Comparison of ENCODE assay signal across 32 cellular contexts in the genomic region with DNA sequence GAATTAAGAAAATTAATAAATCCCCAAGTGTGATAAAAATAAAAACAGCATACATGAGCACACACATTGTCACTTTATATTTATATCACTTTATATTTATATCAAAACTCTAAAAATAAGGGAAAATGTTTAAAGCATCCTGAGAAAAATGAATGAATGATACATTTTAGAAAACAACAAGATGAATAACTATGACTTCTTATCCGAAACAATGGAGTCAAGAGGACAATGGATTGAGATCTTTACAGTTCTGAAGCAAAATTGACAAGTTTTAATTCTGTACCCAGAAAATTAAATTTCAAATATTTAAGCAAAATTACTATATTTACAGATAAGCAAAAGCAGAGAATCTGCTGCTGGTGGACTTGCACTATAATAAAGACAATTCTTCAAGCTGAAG.
"Had no signal": no experiment of that assay in that cellular context is flagged by ENCODE, and none has a peak within 500 bp of the region (broad histone marks: within the 10 kb centered on the region; RNA-seq: fewer than 3 reads in every experiment).

No MANE protein-coding gene starts in this region.

- H3K9ac ChIP-seq: KMS-11 had no signal

- ATAC-seq: activated CD8-positive, alpha-beta memory T cell treated with anti-CD3 and anti-CD28 coated beads, Interleukin-2, amount 10 ng/mL, durations not matched to agents 7 days and 5 days; activated naive CD8-positive, alpha-beta T cell treated with anti-CD3 and anti-CD28 coated beads, Interleukin-2, amount 50 U/mL, for 24 hours; T-cell; T-helper 17 cell had no signal

- H3K27ac ChIP-seq: KMS-11, VCaP had no signal

- H3K4me2 ChIP-seq: KMS-11 had no signal

- DNase-seq: activated CD4-positive, alpha-beta memory T cell treated with anti-CD3 and anti-CD28 coated beads, Interleukin-2, amount 10 ng/mL, durations not matched to agents 7 days and 5 days; activated CD4-positive, alpha-beta T cell treated with anti-CD3 and anti-CD28 coated beads for 1 hour; activated CD4-positive, alpha-beta T cell treated with anti-CD3 and anti-CD28 coated beads for 48 hours; activated CD4-positive, CD25-positive, alpha-beta regulatory T cell; activated CD8-positive, alpha-beta memory T cell treated with anti-CD3 and anti-CD28 coated beads for 24 hours; activated CD8-positive, alpha-beta memory T cell treated with anti-CD3 and anti-CD28 coated beads, Interleukin-2, amount 10 ng/mL, durations not matched to agents 7 days and 5 days; activated CD8-positive, alpha-beta memory T cell treated with anti-CD3 and anti-CD28 coated beads, Interleukin-2, amount 50 U/mL, for 48 hours; activated effector memory CD4-positive, alpha-beta T cell treated with Interleukin-2 at 50 U/mL for 16 hours; activated naive CD4-positive, alpha-beta T cell treated with anti-CD3 and anti-CD28 coated beads, Interleukin-2, amount 10 ng/mL, durations not matched to agents 7 days and 5 days; activated naive CD8-positive, alpha-beta T cell treated with anti-CD3 and anti-CD28 coated beads, Interleukin-2, amount 50 U/mL, for 24 hours; activated T-cell treated with anti-CD3 and anti-CD28 coated beads, Interleukin-2, amount 50 U/mL, for 48 hours; anterior cingulate cortex; caudate nucleus; cerebellar nuclear complex; NCI-H1105; NCI-H1417 treated with DMSO at 0.1 percent for 48 hours; NCI-H2029 treated with DMSO at 0.1 percent for 48 hours; NCI-H2107; NCI-H226; NCI-H446 treated with DMSO at 0.1 percent for 48 hours; NCI-H524; NCI-H69; NCI-H82; NK-92 treated with Interleukin-12 subunit alpha and Interleukin-12 subunit beta, amount 100 ng/mL, for 24 hours; OCI-M1; Right ventricle myocardium superior; T-cell; T-helper 17 cell; T-helper 9 cell had no signal

- FAIRE-seq: bronchial epithelial cell had no signal
